ENCODE assay signal across 16 cellular contexts in genomic region chr2:97660775-97661417, GRCh38. TPM values are rescaled to one million over a fixed set of nuclear protein-coding genes. Genes with fewer than 3 reads are reported as not detected.
A peak's percentile ranks its signal among the peaks of the same experiment; 100 is the strongest.
DNase-seq lines count a peak whose midpoint lies in the region; ATAC-seq, FAIRE-seq and TF ChIP-seq lines count a peak whose summit lies in the region.
"Had no signal": no experiment of that assay in that cellular context is flagged by ENCODE, and none has a peak within 500 bp of the region (broad histone marks: within the 10 kb centered on the region; RNA-seq: fewer than 3 reads in every experiment).

No MANE protein-coding gene starts in this region.

- peak overlapping the region; percentile 41 for H3K27ac Mint-ChIP-seq in activated naive CD4-positive, alpha-beta T cell treated with anti-CD3 and anti-CD28 coated beads, Interleukin-2, amount 50 U/mL, for 24 hours
- no peak overlapping the region for H3K27ac Mint-ChIP-seq in activated naive CD4-positive, alpha-beta T cell treated with anti-CD3 and anti-CD28 coated beads for 36 hours
- H3K27ac Mint-ChIP-seq in activated T-helper 17 cell treated with anti-CD3 and anti-CD28 coated beads, Interleukin-2, amount 50 U/mL, for 72 hours = peak overlapping the region; percentile 97

- no peaks in the 10 kb centered on the region for H3K9me1 ChIP-seq in endothelial cell of umbilical vein (replicated peaks; ENCODE audit: control insufficient read depth, extremely low read depth, insufficient read depth, low read length)

- no peak for TF ChIP-seq CTCF in endothelial cell of umbilical vein (IDR thresholded peaks at IDR 0.05; ENCODE audit: extremely low read depth in 1 of 2, insufficient read depth in 1 of 2, low read depth in 1 of 2, low read length in 2 of 2)

- H3K27me3 ChIP-seq in endothelial cell of umbilical vein (ENCODE audit: control insufficient read depth in 2 of 2, insufficient read depth in 2 of 2, low read length in 2 of 2) (no peaks in the 10 kb centered on the region), skeletal muscle tissue (ENCODE audit: control insufficient read depth in 3 of 3, insufficient read depth in 3 of 3, low read length in 3 of 3) (no peaks in the 10 kb centered on the region)

- POLR2A ChIA-PET in endothelial cell of umbilical vein (lab: Charles Lee) = interaction anchor here (1.3 kb wide), 1 partner anchor 14 kb away, joined by 8 read pairs; the partner anchor contains the start of gene COX5B

- H2AFZ ChIP-seq in endothelial cell of umbilical vein (ENCODE audit: low read depth, low read length) = no peak overlapping the region

- H3K4me2 ChIP-seq in endothelial cell of umbilical vein (ENCODE audit: insufficient read depth, low read length) = no peak overlapping the region

- no peaks in the 10 kb centered on the region for H3K27me3 Mint-ChIP-seq in activated naive CD4-positive, alpha-beta T cell treated with anti-CD3 and anti-CD28 coated beads, Interleukin-2, amount 50 U/mL, for 24 hours
- no peaks in the 10 kb centered on the region for H3K27me3 Mint-ChIP-seq in activated naive CD4-positive, alpha-beta T cell treated with anti-CD3 and anti-CD28 coated beads for 36 hours (ENCODE audit: low read depth)
- H3K27me3 Mint-ChIP-seq in activated T-helper 17 cell treated with anti-CD3 and anti-CD28 coated beads, Interleukin-2, amount 50 U/mL, for 72 hours = no peaks in the 10 kb centered on the region
- H3K27me3 Mint-ChIP-seq: naive B cell had no signal

- no peak overlapping the region for H3K4me3 ChIP-seq in endothelial cell of umbilical vein (replicated peaks in 1 of 3; ENCODE audit: insufficient read depth in 1 of 3, low read depth in 1 of 3, low read length in 3 of 3)
- H3K4me3 ChIP-seq in skeletal muscle tissue (ENCODE audit: low read length in 3 of 3) = no peak overlapping the region

- dilution Hi-C loops in endothelial cell of umbilical vein (cut with MboI; ENCODE audit: extremely low pct_ligation_motif_present, low sequenced_read_pairs) = no loop called here

- peaks cover 25% of the 10 kb centered on the region for H3K4me1 Mint-ChIP-seq in activated naive CD4-positive, alpha-beta T cell treated with anti-CD3 and anti-CD28 coated beads, Interleukin-2, amount 50 U/mL, for 24 hours
- H3K4me1 Mint-ChIP-seq in activated naive CD4-positive, alpha-beta T cell treated with anti-CD3 and anti-CD28 coated beads for 36 hours (ENCODE audit: low read depth) = peaks cover 31% of the 10 kb centered on the region
- H3K4me1 Mint-ChIP-seq in activated T-helper 17 cell treated with anti-CD3 and anti-CD28 coated beads, Interleukin-2, amount 50 U/mL, for 72 hours = peaks cover 8% of the 10 kb centered on the region

- no peaks in the 10 kb centered on the region for H3K9me3 ChIP-seq in endothelial cell of umbilical vein (replicated peaks; ENCODE audit: control insufficient read depth, insufficient read depth, low read length)
- no peaks in the 10 kb centered on the region for H3K9me3 ChIP-seq in skeletal muscle tissue (ENCODE audit: control insufficient read depth in 3 of 3, low read length in 3 of 3)

- H3K36me3 ChIP-seq in endothelial cell of umbilical vein (ENCODE audit: control insufficient read depth in 2 of 2, extremely low read depth in 1 of 2, insufficient read depth in 2 of 2, low read length in 2 of 2) (peaks cover 0 to 18% of the 10 kb centered on the region in 2 experiments), skeletal muscle tissue (ENCODE audit: control insufficient read depth in 3 of 3, insufficient read depth in 3 of 3, low read length in 3 of 3) (peaks cover 40 to 42% (median 40%) of the 10 kb centered on the region in 3 donors)

- H3K4me3 Mint-ChIP-seq in activated naive CD4-positive, alpha-beta T cell treated with anti-CD3 and anti-CD28 coated beads, Interleukin-2, amount 50 U/mL, for 24 hours = peak overlapping the region; percentile 97
- no peak overlapping the region for H3K4me3 Mint-ChIP-seq in activated naive CD4-positive, alpha-beta T cell treated with anti-CD3 and anti-CD28 coated beads for 36 hours
- peak overlapping the region; percentile 92 for H3K4me3 Mint-ChIP-seq in activated T-helper 17 cell treated with anti-CD3 and anti-CD28 coated beads, Interleukin-2, amount 50 U/mL, for 72 hours

- H4K20me1 ChIP-seq in endothelial cell of umbilical vein (replicated peaks; ENCODE audit: control insufficient read depth, extremely low read depth, insufficient read depth, low read length) = no peaks in the 10 kb centered on the region

- CTCF ChIA-PET in activated naive CD4-positive, alpha-beta T cell treated with anti-CD3 and anti-CD28 coated beads for 36 hours (lab: Charles Lee) = interaction anchor here (1.3 to 4.5 kb wide), 4 partner anchors 10 to 70 kb away, joined by 5 to 23 read pairs (median 10); partner anchors contain the start of gene COX5B
- CTCF ChIA-PET in endothelial cell of umbilical vein (lab: Charles Lee) = interaction anchor here (1.1 to 6.3 kb wide), 4 partner anchors 9 to 70 kb away, joined by 3 to 51 read pairs (median 25); partner anchors contain the start of gene COX5B

- DNase-seq in activated naive CD4-positive, alpha-beta T cell treated with anti-CD3 and anti-CD28 coated beads for 36 hours = no peak
- DNase-seq in endothelial cell of umbilical vein (ENCODE audit: low read depth, low spot score) (no peak), anterior cingulate cortex (lab: John Stamatoyannopoulos, UW) (no peak), iPS-NIHi7 (ENCODE audit: extremely low spot score) (no peak)
- DNase-seq: immature natural killer cell, Karpas-422, naive B cell, NCI-H2171 treated with DMSO at 0.1 percent for 48 hours, OCI-M1, SW 1271 had no signal

- no peak for TF ChIP-seq POLR2A in endothelial cell of umbilical vein (IDR thresholded peaks at IDR 0.05; ENCODE audit: low read depth, low read length)

- H3K9me3 Mint-ChIP-seq in activated naive CD4-positive, alpha-beta T cell treated with anti-CD3 and anti-CD28 coated beads, Interleukin-2, amount 50 U/mL, for 24 hours = no peaks in the 10 kb centered on the region
- H3K9me3 Mint-ChIP-seq in activated naive CD4-positive, alpha-beta T cell treated with anti-CD3 and anti-CD28 coated beads for 36 hours = no peaks in the 10 kb centered on the region
- H3K9me3 Mint-ChIP-seq in activated T-helper 17 cell treated with anti-CD3 and anti-CD28 coated beads, Interleukin-2, amount 50 U/mL, for 72 hours = no peaks in the 10 kb centered on the region
- H3K9me3 Mint-ChIP-seq: immature natural killer cell, naive B cell had no signal

- H3K4me1 ChIP-seq in endothelial cell of umbilical vein (ENCODE audit: control insufficient read depth, extremely low read depth, insufficient read depth, low read length) (peaks cover 18% of the 10 kb centered on the region), skeletal muscle tissue (ENCODE audit: control insufficient read depth in 3 of 3, insufficient read depth in 3 of 3, low read length in 3 of 3) (peaks cover 22 to 33% (median 30%) of the 10 kb centered on the region in 3 donors)

- FAIRE-seq in endothelial cell of umbilical vein (lab: Jason Lieb, UNC) = no peak
- FAIRE-seq: bronchial epithelial cell, GM18507 had no signal

- H3K9ac ChIP-seq in endothelial cell of umbilical vein (replicated peaks; ENCODE audit: extremely low read depth, insufficient read depth, low read length) (no peak overlapping the region), skeletal muscle tissue (ENCODE audit: low read depth in 1 of 3, low read length in 3 of 3) (peak overlapping the region in 2 of 3 donors; percentile 50 to 84)

- peaks cover 13% of the 10 kb centered on the region for H3K79me2 ChIP-seq in endothelial cell of umbilical vein (ENCODE audit: control insufficient read depth, insufficient read depth, low read length)

- intact Hi-C loops in activated naive CD4-positive, alpha-beta T cell treated with anti-CD3 and anti-CD28 coated beads for 36 hours (cut with micrococcal nuclease) = loop anchor here (5.0 kb wide), 2 partner anchors 791 to 1129 kb away; no protein-coding TSS in a partner anchor
- intact Hi-C loops in endothelial cell of umbilical vein (cut with micrococcal nuclease) = no loop called here

- no peak for ATAC-seq in activated T-helper 17 cell treated with anti-CD3 and anti-CD28 coated beads, Interleukin-2, amount 50 U/mL, for 72 hours (replicated peaks)
- no peak for ATAC-seq in HG02938 (IDR thresholded peaks at IDR 0.05; ENCODE audit: unreplicated experiment)

- H3K27ac ChIP-seq in endothelial cell of umbilical vein (ENCODE audit: insufficient read depth, low read depth, low read length) (no peak overlapping the region), skeletal muscle tissue (ENCODE audit: low read depth, low read length) (no peak overlapping the region)

- BruUV-seq in endothelial cell of umbilical vein (replicated peaks; lab: Mats Ljungman, UMichigan) = no TSS peak

- peaks cover 6% of the 10 kb centered on the region for H3K36me3 Mint-ChIP-seq in activated naive CD4-positive, alpha-beta T cell treated with anti-CD3 and anti-CD28 coated beads, Interleukin-2, amount 50 U/mL, for 24 hours
- H3K36me3 Mint-ChIP-seq in activated naive CD4-positive, alpha-beta T cell treated with anti-CD3 and anti-CD28 coated beads for 36 hours (ENCODE audit: low read depth) = peaks cover 25% of the 10 kb centered on the region
- H3K36me3 Mint-ChIP-seq in activated T-helper 17 cell treated with anti-CD3 and anti-CD28 coated beads, Interleukin-2, amount 50 U/mL, for 72 hours (ENCODE audit: low read depth) = peaks cover 80% of the 10 kb centered on the region

RNA-seq across cellular contexts. Expression of gene ACTR1B, which starts 2.9 kb away (rescaled TPM):
- total RNA-seq in activated naive CD4-positive, alpha-beta T cell treated with anti-CD3 and anti-CD28 coated beads for 36 hours = 100 to 1,000 TPM; 103 to 104 TPM
- total RNA-seq in activated T-helper 17 cell treated with anti-CD3 and anti-CD28 coated beads, Interleukin-2, amount 50 U/mL, for 72 hours = 100 to 1,000 TPM in 1 of 2 donors, 10 to 100 TPM in 1; 68.7 to 148 TPM
- total RNA-seq in endothelial cell of umbilical vein (49.8 and 50.2 TPM in 2 replicates), skeletal muscle tissue (30.3 TPM)
- polyA plus RNA-seq in endothelial cell of umbilical vein = 60.9 and 68.4 TPM in 2 replicates
- polyA plus RNA-seq in endothelial cell of umbilical vein (2011; cell fraction: cytosol; rRNA removed) = 43.1 and 51.6 TPM in 2 replicates
- polyA plus RNA-seq in endothelial cell of umbilical vein (2011; cell fraction: nucleus; rRNA removed) = 101 and 122 TPM in 2 replicates
- 37.3 and 53.6 TPM in 2 replicates for polyA plus RNA-seq in endothelial cell of umbilical vein (2012)
- polyA minus RNA-seq in endothelial cell of umbilical vein = 43.7 and 49.1 TPM in 2 replicates
- polyA minus RNA-seq in endothelial cell of umbilical vein (2011; cell fraction: cytosol; rRNA and poly(A)+ RNA removed) = 30.0 TPM
- 18.6 and 30.5 TPM in 2 replicates for polyA minus RNA-seq in endothelial cell of umbilical vein (2011; cell fraction: nucleus; rRNA and poly(A)+ RNA removed)

RNA-seq across cellular contexts. Expression of gene C2orf92, which starts 8.6 kb away (rescaled TPM):
- 1 to 10 TPM; 2.7 to 2.8 TPM for total RNA-seq in activated naive CD4-positive, alpha-beta T cell treated with anti-CD3 and anti-CD28 coated beads for 36 hours
- 10 to 100 TPM; 12.0 to 51.2 TPM for total RNA-seq in activated T-helper 17 cell treated with anti-CD3 and anti-CD28 coated beads, Interleukin-2, amount 50 U/mL, for 72 hours
- total RNA-seq in endothelial cell of umbilical vein (4.2 and 7.9 TPM in 2 replicates), skeletal muscle tissue (4.7 TPM)
- polyA plus RNA-seq in endothelial cell of umbilical vein = 1.8 and 2.7 TPM in 2 replicates
- 0.35 and 0.95 TPM in 2 replicates for polyA plus RNA-seq in endothelial cell of umbilical vein (2011; cell fraction: cytosol; rRNA removed)
- polyA plus RNA-seq in endothelial cell of umbilical vein (2011; cell fraction: nucleus; rRNA removed) = 23.7 and 28.6 TPM in 2 replicates
- 3.7 and 3.9 TPM in 2 replicates for polyA plus RNA-seq in endothelial cell of umbilical vein (2012)
- polyA minus RNA-seq in endothelial cell of umbilical vein = 3.3 and 3.6 TPM in 2 replicates
- polyA minus RNA-seq in endothelial cell of umbilical vein (2011; cell fraction: cytosol; rRNA and poly(A)+ RNA removed) = 4.4 TPM
- 9.1 and 9.5 TPM in 2 replicates for polyA minus RNA-seq in endothelial cell of umbilical vein (2011; cell fraction: nucleus; rRNA and poly(A)+ RNA removed)

RNA-seq across cellular contexts. Expression of gene COX5B, which starts 15.0 kb away (rescaled TPM):
- 100 to 1,000 TPM; 245 to 267 TPM for total RNA-seq in activated naive CD4-positive, alpha-beta T cell treated with anti-CD3 and anti-CD28 coated beads for 36 hours
- total RNA-seq in activated T-helper 17 cell treated with anti-CD3 and anti-CD28 coated beads, Interleukin-2, amount 50 U/mL, for 72 hours = 100 to 1,000 TPM; 218 to 235 TPM
- total RNA-seq in endothelial cell of umbilical vein = 159 and 167 TPM in 2 replicates
- polyA plus RNA-seq in endothelial cell of umbilical vein = 292 and 329 TPM in 2 replicates
- 383 and 430 TPM in 2 replicates for polyA plus RNA-seq in endothelial cell of umbilical vein (2011; cell fraction: cytosol; rRNA removed)
- polyA plus RNA-seq in endothelial cell of umbilical vein (2011; cell fraction: nucleus; rRNA removed) = 128 and 175 TPM in 2 replicates
- 159 and 231 TPM in 2 replicates for polyA plus RNA-seq in endothelial cell of umbilical vein (2012)
- polyA minus RNA-seq in endothelial cell of umbilical vein = 54.6 and 60.0 TPM in 2 replicates
- polyA minus RNA-seq in endothelial cell of umbilical vein (2011; cell fraction: cytosol; rRNA and poly(A)+ RNA removed) = 83.4 TPM
- polyA minus RNA-seq in endothelial cell of umbilical vein (2011; cell fraction: nucleus; rRNA and poly(A)+ RNA removed) = 21.1 and 22.5 TPM in 2 replicates
- total RNA-seq in skeletal muscle tissue = 669 TPM

RNA-seq across cellular contexts. Expression of gene ZAP70, which starts 52.5 kb away (rescaled TPM):
- total RNA-seq in activated naive CD4-positive, alpha-beta T cell treated with anti-CD3 and anti-CD28 coated beads for 36 hours = 100 to 1,000 TPM; 167 TPM
- 100 to 1,000 TPM; 176 to 233 TPM for total RNA-seq in activated T-helper 17 cell treated with anti-CD3 and anti-CD28 coated beads, Interleukin-2, amount 50 U/mL, for 72 hours
- not detected in 2 replicates for total RNA-seq in endothelial cell of umbilical vein
- 0.10 and 0.14 TPM in 2 replicates for polyA plus RNA-seq in endothelial cell of umbilical vein
- polyA plus RNA-seq in endothelial cell of umbilical vein (2011; cell fraction: cytosol; rRNA removed) = 0.07 TPM in 1 of 2 replicates, not detected in the other
- polyA plus RNA-seq in endothelial cell of umbilical vein (2011; cell fraction: nucleus; rRNA removed) = 0.78 and 0.99 TPM in 2 replicates
- polyA plus RNA-seq in endothelial cell of umbilical vein (2012) = 0.25 and 0.30 TPM in 2 replicates
- polyA minus RNA-seq in endothelial cell of umbilical vein = 0.12 TPM in 1 of 2 replicates, not detected in the other
- polyA minus RNA-seq in endothelial cell of umbilical vein (2011; cell fraction: cytosol; rRNA and poly(A)+ RNA removed) = not detected
- polyA minus RNA-seq in endothelial cell of umbilical vein (2011; cell fraction: nucleus; rRNA and poly(A)+ RNA removed) = 0.53 TPM in 1 of 2 replicates, not detected in the other
- 3.1 TPM for total RNA-seq in skeletal muscle tissue
- total RNA-seq: bronchial epithelial cell had no signal
